1 cellular context compared by ENCODE assay signal in the genomic region with DNA sequence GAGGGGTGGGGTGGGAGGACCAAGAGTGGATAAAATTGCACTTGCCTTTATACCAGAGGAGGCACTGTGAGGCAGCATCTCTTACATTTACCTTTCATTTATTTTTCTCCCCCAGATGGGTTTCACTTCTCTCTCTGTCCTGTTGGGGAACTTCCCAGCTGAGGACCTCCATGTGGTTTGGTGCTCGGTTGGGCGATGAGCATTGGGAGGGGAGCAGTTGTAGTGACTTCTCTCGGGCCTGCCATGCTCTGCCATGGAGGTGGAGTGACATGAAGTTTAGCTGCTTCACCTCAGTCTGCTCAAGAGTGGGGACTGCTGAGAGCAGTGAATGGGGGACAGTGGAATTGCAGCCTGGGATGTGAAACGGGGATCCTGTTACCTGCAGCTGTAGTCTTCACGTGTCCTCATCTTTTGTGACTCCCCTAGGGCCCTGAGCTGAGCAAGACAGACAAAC.
A peak's percentile ranks its signal among the peaks of the same experiment; 100 is the strongest.
TF ChIP-seq lines count a peak whose summit lies in the region.

No MANE protein-coding gene starts in this region.

TF ChIP-seq in GM12878, 131 proteins besides CTCF, POLR2A, EP300 and RAD21 (continued from another document):
- TF ChIP-seq, protein P1, sequence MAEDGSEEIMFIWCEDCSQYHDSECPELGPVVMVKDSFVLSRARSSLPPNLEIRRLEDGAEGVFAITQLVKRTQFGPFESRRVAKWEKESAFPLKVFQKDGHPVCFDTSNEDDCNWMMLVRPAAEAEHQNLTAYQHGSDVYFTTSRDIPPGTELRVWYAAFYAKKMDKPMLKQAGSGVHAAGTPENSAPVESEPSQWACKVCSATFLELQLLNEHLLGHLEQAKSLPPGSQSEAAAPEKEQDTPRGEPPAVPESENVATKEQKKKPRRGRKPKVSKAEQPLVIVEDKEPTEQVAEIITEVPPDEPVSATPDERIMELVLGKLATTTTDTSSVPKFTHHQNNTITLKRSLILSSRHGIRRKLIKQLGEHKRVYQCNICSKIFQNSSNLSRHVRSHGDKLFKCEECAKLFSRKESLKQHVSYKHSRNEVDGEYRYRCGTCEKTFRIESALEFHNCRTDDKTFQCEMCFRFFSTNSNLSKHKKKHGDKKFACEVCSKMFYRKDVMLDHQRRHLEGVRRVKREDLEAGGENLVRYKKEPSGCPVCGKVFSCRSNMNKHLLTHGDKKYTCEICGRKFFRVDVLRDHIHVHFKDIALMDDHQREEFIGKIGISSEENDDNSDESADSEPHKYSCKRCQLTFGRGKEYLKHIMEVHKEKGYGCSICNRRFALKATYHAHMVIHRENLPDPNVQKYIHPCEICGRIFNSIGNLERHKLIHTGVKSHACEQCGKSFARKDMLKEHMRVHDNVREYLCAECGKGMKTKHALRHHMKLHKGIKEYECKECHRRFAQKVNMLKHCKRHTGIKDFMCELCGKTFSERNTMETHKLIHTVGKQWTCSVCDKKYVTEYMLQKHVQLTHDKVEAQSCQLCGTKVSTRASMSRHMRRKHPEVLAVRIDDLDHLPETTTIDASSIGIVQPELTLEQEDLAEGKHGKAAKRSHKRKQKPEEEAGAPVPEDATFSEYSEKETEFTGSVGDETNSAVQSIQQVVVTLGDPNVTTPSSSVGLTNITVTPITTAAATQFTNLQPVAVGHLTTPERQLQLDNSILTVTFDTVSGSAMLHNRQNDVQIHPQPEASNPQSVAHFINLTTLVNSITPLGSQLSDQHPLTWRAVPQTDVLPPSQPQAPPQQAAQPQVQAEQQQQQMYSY (CRISPR knock-in tag; IDR thresholded peaks at IDR 0.05): no peak
- TF ChIP-seq, protein P2, sequence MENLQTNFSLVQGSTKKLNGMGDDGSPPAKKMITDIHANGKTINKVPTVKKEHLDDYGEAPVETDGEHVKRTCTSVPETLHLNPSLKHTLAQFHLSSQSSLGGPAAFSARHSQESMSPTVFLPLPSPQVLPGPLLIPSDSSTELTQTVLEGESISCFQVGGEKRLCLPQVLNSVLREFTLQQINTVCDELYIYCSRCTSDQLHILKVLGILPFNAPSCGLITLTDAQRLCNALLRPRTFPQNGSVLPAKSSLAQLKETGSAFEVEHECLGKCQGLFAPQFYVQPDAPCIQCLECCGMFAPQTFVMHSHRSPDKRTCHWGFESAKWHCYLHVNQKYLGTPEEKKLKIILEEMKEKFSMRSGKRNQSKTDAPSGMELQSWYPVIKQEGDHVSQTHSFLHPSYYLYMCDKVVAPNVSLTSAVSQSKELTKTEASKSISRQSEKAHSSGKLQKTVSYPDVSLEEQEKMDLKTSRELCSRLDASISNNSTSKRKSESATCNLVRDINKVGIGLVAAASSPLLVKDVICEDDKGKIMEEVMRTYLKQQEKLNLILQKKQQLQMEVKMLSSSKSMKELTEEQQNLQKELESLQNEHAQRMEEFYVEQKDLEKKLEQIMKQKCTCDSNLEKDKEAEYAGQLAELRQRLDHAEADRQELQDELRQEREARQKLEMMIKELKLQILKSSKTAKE (IDR thresholded peaks at IDR 0.05; ENCODE audit: low read depth, poor library complexity, severe bottlenecking): peak; percentile 37
- TF ChIP-seq IKZF2 (IDR thresholded peaks at IDR 0.05) (peak; percentile 86 to 88), LARP7 (IDR thresholded peaks at IDR 0.05) (0 out of 2 replicates have a peak, but pooled peaks have one; percentile 56), YBX1 (IDR thresholded peaks at IDR 0.05) (no peak), ZNF274 (IDR thresholded peaks at IDR 0.05; ENCODE audit: insufficient read depth, insufficient read length) (no peak), BCL11A (IDR thresholded peaks at IDR 0.05; ENCODE audit: low read depth, low read length) (peak; percentile 61; the same call in 1 of the 2 replicates), BMI1 (IDR thresholded peaks at IDR 0.05; ENCODE audit: borderline replicate concordance) (no peak), NRF1 (conservative IDR thresholded peaks at IDR 0.05; ENCODE audit: low read depth, low read length) (no peak), ELK1 (IDR thresholded peaks at IDR 0.05; ENCODE audit: low read depth, low read length) (no peak), TBL1XR1 (IDR thresholded peaks at IDR 0.05; ENCODE audit: low read depth, low read length) (peak; percentile 68; the same call in 1 of the 2 replicates), PBX3 (IDR thresholded peaks at IDR 0.05; ENCODE audit: insufficient replicate concordance, low read depth, low read length) (no peak), KAT2A (conservative IDR thresholded peaks at IDR 0.05; ENCODE audit: control insufficient read depth, low read depth, low read length) (no peak), CREB1 (IDR thresholded peaks at IDR 0.05; ENCODE audit: low read depth) (no peak), CHD2 (IDR thresholded peaks at IDR 0.05; ENCODE audit: borderline replicate concordance, low read depth, low read length) (peak; percentile 47; the same call in 1 of the 2 replicates), STAT1 (conservative IDR thresholded peaks at IDR 0.05) (no peak), CHD1 (IDR thresholded peaks at IDR 0.05; ENCODE audit: low read depth, low read length) (no peak), BRCA1 (IDR thresholded peaks at IDR 0.05; ENCODE audit: low read depth, low read length) (no peak), RCOR1 (conservative IDR thresholded peaks at IDR 0.05; ENCODE audit: low read depth, low read length) (0 out of 2 replicates have a peak, but pooled peaks have one; percentile 89), ZNF217 (IDR thresholded peaks at IDR 0.05) (0 out of 2 replicates have a peak, but pooled peaks have one; percentile 26)
- TF ChIP-seq, protein P3, sequence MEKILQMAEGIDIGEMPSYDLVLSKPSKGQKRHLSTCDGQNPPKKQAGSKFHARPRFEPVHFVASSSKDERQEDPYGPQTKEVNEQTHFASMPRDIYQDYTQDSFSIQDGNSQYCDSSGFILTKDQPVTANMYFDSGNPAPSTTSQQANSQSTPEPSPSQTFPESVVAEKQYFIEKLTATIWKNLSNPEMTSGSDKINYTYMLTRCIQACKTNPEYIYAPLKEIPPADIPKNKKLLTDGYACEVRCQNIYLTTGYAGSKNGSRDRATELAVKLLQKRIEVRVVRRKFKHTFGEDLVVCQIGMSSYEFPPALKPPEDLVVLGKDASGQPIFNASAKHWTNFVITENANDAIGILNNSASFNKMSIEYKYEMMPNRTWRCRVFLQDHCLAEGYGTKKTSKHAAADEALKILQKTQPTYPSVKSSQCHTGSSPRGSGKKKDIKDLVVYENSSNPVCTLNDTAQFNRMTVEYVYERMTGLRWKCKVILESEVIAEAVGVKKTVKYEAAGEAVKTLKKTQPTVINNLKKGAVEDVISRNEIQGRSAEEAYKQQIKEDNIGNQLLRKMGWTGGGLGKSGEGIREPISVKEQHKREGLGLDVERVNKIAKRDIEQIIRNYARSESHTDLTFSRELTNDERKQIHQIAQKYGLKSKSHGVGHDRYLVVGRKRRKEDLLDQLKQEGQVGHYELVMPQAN (conservative IDR thresholded peaks at IDR 0.05): no peak
- TF ChIP-seq, protein P4, sequence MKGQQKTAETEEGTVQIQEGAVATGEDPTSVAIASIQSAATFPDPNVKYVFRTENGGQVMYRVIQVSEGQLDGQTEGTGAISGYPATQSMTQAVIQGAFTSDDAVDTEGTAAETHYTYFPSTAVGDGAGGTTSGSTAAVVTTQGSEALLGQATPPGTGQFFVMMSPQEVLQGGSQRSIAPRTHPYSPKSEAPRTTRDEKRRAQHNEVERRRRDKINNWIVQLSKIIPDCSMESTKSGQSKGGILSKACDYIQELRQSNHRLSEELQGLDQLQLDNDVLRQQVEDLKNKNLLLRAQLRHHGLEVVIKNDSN (IDR thresholded peaks at IDR 0.05; ENCODE audit: borderline replicate concordance, extremely low read length, insufficient read depth, low read depth, low read length): no peak
